In genomic region chr5:81420039-81420667, GRCh38 we compare ENCODE assay signal across 9 cellular contexts. TPM values are rescaled to one million over a fixed set of nuclear protein-coding genes. Genes with fewer than 3 reads are reported as not detected.
DNase-seq lines count a peak whose midpoint lies in the region; ATAC-seq and TF ChIP-seq lines count a peak whose summit lies in the region.
"Had no signal": no experiment of that assay in that cellular context is flagged by ENCODE, and none has a peak within 500 bp of the region (broad histone marks: within the 10 kb centered on the region; RNA-seq: fewer than 3 reads in every experiment).

No MANE protein-coding gene starts in this region.

- no peaks in the 10 kb centered on the region for H3K27me3 ChIP-seq in CD4-positive, alpha-beta memory T cell (ENCODE audit: insufficient read depth, low read length)

- no peaks in the 10 kb centered on the region for H3K4me1 ChIP-seq in CD4-positive, alpha-beta memory T cell (ENCODE audit: insufficient read depth, low read length)

- H3K4me3 Mint-ChIP-seq in T-helper 1 cell treated with Interleukin-12 subunit alpha and Interleukin-12 subunit beta and Interleukin-4 antibody, amounts not matched to agents 30 μg/mL and 1 μg/mL, for 36 hours: peak overlapping the region; percentile 10
- H3K4me3 Mint-ChIP-seq in CD4-positive, alpha-beta memory T cell: no peak overlapping the region

- POLR2A ChIA-PET in AG04449 (lab: Yijun Ruan, JAX): interaction anchor here (0.7 kb wide), 1 partner anchor 331 kb away, joined by 3 read pairs; the partner anchor contains the start of gene SSBP2
- POLR2A ChIA-PET in CD4-positive, alpha-beta memory T cell (lab: Charles Lee; ENCODE audit: partially characterized antibody): no interaction called here

- peaks cover 24% of the 10 kb centered on the region for H3K4me1 Mint-ChIP-seq in T-helper 1 cell treated with Interleukin-12 subunit alpha and Interleukin-12 subunit beta and Interleukin-4 antibody, amounts not matched to agents 30 μg/mL and 1 μg/mL, for 36 hours (ENCODE audit: low read depth)
- no peaks in the 10 kb centered on the region for H3K4me1 Mint-ChIP-seq in CD4-positive, alpha-beta memory T cell

- no peak for TF ChIP-seq CTCF in AG04449 (IDR thresholded peaks at IDR 0.05; ENCODE audit: insufficient read depth, low read length, missing control alignments)

- DNase-seq in AG04449 (ENCODE audit: low read depth, low spot score) (peak; percentile 69), HCEC 1CT (peak; percentile 94), fibroblast of the conjunctiva (ENCODE audit: low read depth) (peak; percentile 52), NCI-H128 (lab: John Stamatoyannopoulos, UW; ENCODE audit: unreplicated experiment) (no peak), NCI-H1417 (lab: John Stamatoyannopoulos, UW) (no peak)
- no peak for DNase-seq in CD4-positive, alpha-beta memory T cell
- DNase-seq: activated CD4-positive, CD25-positive, alpha-beta regulatory T cell treated with anti-CD3 and anti-CD28 coated beads, Interleukin-2, amount 50 U/mL, for 72 hours had no signal

- H3K36me3 Mint-ChIP-seq in T-helper 1 cell treated with Interleukin-12 subunit alpha and Interleukin-12 subunit beta and Interleukin-4 antibody, amounts not matched to agents 30 μg/mL and 1 μg/mL, for 36 hours (ENCODE audit: low read depth): peaks cover 1% of the 10 kb centered on the region
- H3K36me3 Mint-ChIP-seq in CD4-positive, alpha-beta memory T cell: peaks cover 28 to 40% of the 10 kb centered on the region in 2 donors

- intact Hi-C loops in CD4-positive, alpha-beta memory T cell (cut with micrococcal nuclease): loop anchor here (10.0 kb wide), 1 partner anchor 555 kb away; the partner anchor contains the start of gene ATG10

- H3K27me3 Mint-ChIP-seq in T-helper 1 cell treated with Interleukin-12 subunit alpha and Interleukin-12 subunit beta and Interleukin-4 antibody, amounts not matched to agents 30 μg/mL and 1 μg/mL, for 36 hours (ENCODE audit: low read depth): no peaks in the 10 kb centered on the region
- no peaks in the 10 kb centered on the region for H3K27me3 Mint-ChIP-seq in CD4-positive, alpha-beta memory T cell

- H3K27ac ChIP-seq in CD4-positive, alpha-beta memory T cell (ENCODE audit: low read depth, low read length): no peak overlapping the region

- H3K27ac Mint-ChIP-seq in T-helper 1 cell treated with Interleukin-12 subunit alpha and Interleukin-12 subunit beta and Interleukin-4 antibody, amounts not matched to agents 30 μg/mL and 1 μg/mL, for 36 hours: peak overlapping the region; percentile 73
- H3K27ac Mint-ChIP-seq in CD4-positive, alpha-beta memory T cell: peak overlapping the region in 1 of 7 donors; percentile 26

- H3K4me3 ChIP-seq in AG04449 (ENCODE audit: low read depth, low read length): no peak overlapping the region
- no peak overlapping the region for H3K4me3 ChIP-seq in CD4-positive, alpha-beta memory T cell (ENCODE audit: low read length in 2 of 2)

- ATAC-seq in HG03571 (IDR thresholded peaks at IDR 0.05; ENCODE audit: unreplicated experiment): no peak

- CTCF ChIA-PET in AG04449 (lab: Yijun Ruan, JAX): interaction anchor here (0.8 to 1.8 kb wide), 5 partner anchors 11 to 805 kb away, joined by 3 to 9 read pairs (median 3); no protein-coding TSS in a partner anchor
- CTCF ChIA-PET in CD4-positive, alpha-beta memory T cell (lab: Charles Lee; ENCODE audit: partially characterized antibody): interaction anchor here (1.0 to 2.5 kb wide), 2 partner anchors 745 to 805 kb away, joined by 4 to 8 read pairs; no protein-coding TSS in a partner anchor

- H3K9me3 ChIP-seq in CD4-positive, alpha-beta memory T cell (ENCODE audit: control insufficient read depth in 1 of 2, low read length in 2 of 2): no peaks in the 10 kb centered on the region

- H3K36me3 ChIP-seq in CD4-positive, alpha-beta memory T cell (ENCODE audit: insufficient read depth, low read length): no peaks in the 10 kb centered on the region

- no peaks in the 10 kb centered on the region for H3K9me3 Mint-ChIP-seq in T-helper 1 cell treated with Interleukin-12 subunit alpha and Interleukin-12 subunit beta and Interleukin-4 antibody, amounts not matched to agents 30 μg/mL and 1 μg/mL, for 36 hours
- H3K9me3 Mint-ChIP-seq in CD4-positive, alpha-beta memory T cell: no peaks in the 10 kb centered on the region

RNA-seq across cellular contexts. Expression of gene ACOT12, which starts 26.2 kb away (rescaled TPM):
- total RNA-seq in CD4-positive, alpha-beta memory T cell: under 1 TPM in 1 of 2 experiments, not detected in 1; 0.41 TPM
- not detected for polyA plus RNA-seq in CD4-positive, alpha-beta memory T cell

Comparison
In these comparisons a context has a peak if more than half of its experiments do, and no peak if none do; other contexts are left out.
1. DNase-seq: peak in AG04449 (single experiment), HCEC 1CT (single experiment) and fibroblast of the conjunctiva (single experiment); none in NCI-H128 (single experiment), NCI-H1417 (0 of 3) and CD4-positive, alpha-beta memory T cell (0 of 5).